Comparison of ENCODE assay signal across 8 cellular contexts in the genomic region with DNA sequence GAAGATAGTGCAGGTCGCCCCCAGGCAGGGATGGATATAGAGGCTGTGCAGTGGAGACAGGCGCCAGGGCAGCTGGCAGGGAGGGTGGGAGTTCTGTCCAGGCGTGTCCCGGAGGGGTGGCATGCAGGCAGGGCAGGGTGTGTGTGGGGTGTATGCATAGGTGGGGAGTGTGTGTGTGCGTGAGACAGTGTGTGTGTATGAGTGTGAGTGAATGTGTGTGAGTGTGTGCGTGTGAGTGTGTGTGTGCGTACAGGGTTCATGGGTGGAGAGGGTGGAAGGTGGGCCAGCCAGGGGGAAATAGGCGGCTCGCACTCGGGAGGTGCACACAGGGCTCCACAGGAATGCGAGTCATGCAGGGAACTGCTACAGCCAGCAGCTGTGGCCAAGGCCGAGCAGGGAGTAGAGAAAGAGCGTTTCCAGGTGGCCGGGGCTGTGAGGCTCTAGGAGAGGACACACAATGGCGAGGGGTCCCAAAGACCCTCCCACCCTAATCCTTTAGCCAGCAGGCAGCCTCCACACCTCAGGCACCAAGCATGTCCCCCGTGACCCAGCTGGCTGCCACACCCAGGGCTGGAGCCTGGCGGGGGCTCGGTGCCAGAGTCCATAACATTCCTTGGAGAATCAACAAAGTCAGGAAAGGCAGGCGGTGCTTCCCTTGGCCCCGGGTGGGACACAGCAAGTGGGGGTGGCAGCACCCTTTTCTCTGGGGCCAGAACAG. TPM values are rescaled to one million over a fixed set of nuclear protein-coding genes. Genes with fewer than 3 reads are reported as not detected.
DNase-seq lines count a peak whose midpoint lies in the region; ATAC-seq, FAIRE-seq and TF ChIP-seq lines count a peak whose summit lies in the region.

No MANE protein-coding gene starts in this region.

- CTCF ChIA-PET in A549 (lab: Yijun Ruan, JAX): interaction anchor here (0.6 to 20.1 kb wide), 10 partner anchors 6 to 207 kb away, joined by 3 to 742 read pairs (median 144); a partner anchor contains a TSS

- peak overlapping the region; percentile 90 for H3K4me2 ChIP-seq in A549

- 0 out of 2 replicates have a peak, but pooled peaks have one; percentile 12 for TF ChIP-seq POLR2A in A549 (IDR thresholded peaks at IDR 0.05; ENCODE audit: low read length)

- DNase-seq in A549 (ENCODE audit: low read depth in 1 of 2, low spot score in 1 of 2): peak in 1 of 2 experiments; percentile 82
- peak; percentile 80 for DNase-seq in NCI-H226
- DNase-seq in epithelial cell of prostate (ENCODE audit: low read depth, low spot score): no peak
- DNase-seq in myocyte (ENCODE audit: low read depth): peak; percentile 75
- DNase-seq in occipital lobe (lab: John Stamatoyannopoulos, UW): no peak

- peak; percentile 39 for FAIRE-seq in A549 (lab: Jason Lieb, UNC)

- POLR2A ChIA-PET in A549 (lab: Yijun Ruan, JAX): interaction anchor here (1.6 to 2.3 kb wide), 2 partner anchors 21 to 67 kb away, joined by 4 to 8 read pairs; a partner anchor contains a TSS

- 3% methylated on average over 18 of the region's 20 CpGs for WGBS in A549 (ENCODE audit: missing lambda C conversion rate)

- peak overlapping the region; percentile 95 to 99 for H3K27ac ChIP-seq in A549
- H3K27ac ChIP-seq in epithelial cell of prostate: peak overlapping the region; percentile 94

- peaks cover 83% of the 10 kb centered on the region for H3K4me1 ChIP-seq in A549

- peak in 1 of 2 experiments; percentile 44; a peak in 1 of 5 replicates for TF ChIP-seq EP300 in A549 (IDR thresholded peaks at IDR 0.05)

- H3K4me3 ChIP-seq in A549: peak overlapping the region; percentile 98; the same call in 2 of the 3 replicates

- TF ChIP-seq RAD21 in A549 (conservative IDR thresholded peaks at IDR 0.05 in 1 of 2, IDR thresholded peaks at IDR 0.05 in 1 of 2): no peak

- no peak for TF ChIP-seq CTCF in A549 (IDR thresholded peaks at IDR 0.05)

- peak; percentile 6 to 41; a peak in 4 of 6 replicates for ATAC-seq in A549
- no peak for ATAC-seq in GM18511 (IDR thresholded peaks at IDR 0.05; ENCODE audit: unreplicated experiment)
- no peak for ATAC-seq in GM21528 (IDR thresholded peaks at IDR 0.05; ENCODE audit: low FRiP score, unreplicated experiment)
- no peak for ATAC-seq in HG03159 (IDR thresholded peaks at IDR 0.05; ENCODE audit: unreplicated experiment)

- no peaks in the 10 kb centered on the region for H3K9me3 ChIP-seq in A549

TF ChIP-seq in A549, 52 proteins besides CTCF, POLR2A, EP300 and RAD21:
- TF ChIP-seq ZNF302 (CRISPR knock-in tag; IDR thresholded peaks at IDR 0.05) (0 out of 2 replicates have a peak, but pooled peaks have one; percentile 30), EHMT2 (IDR thresholded peaks at IDR 0.05; ENCODE audit: low read depth) (no peak), JUN (IDR thresholded peaks at IDR 0.05) (peak in 1 of 2 experiments; percentile 74; a peak in 3 of 5 replicates), HEYL (CRISPR knock-in tag; IDR thresholded peaks at IDR 0.05) (0 out of 2 replicates have a peak, but pooled peaks have one; percentile 15), GATA3 (IDR thresholded peaks at IDR 0.05; ENCODE audit: borderline replicate concordance) (peak; percentile 78), ESRRA (IDR thresholded peaks at IDR 0.05; ENCODE audit: borderline replicate concordance, low read length) (no peak)
- TF ChIP-seq, protein P1, sequence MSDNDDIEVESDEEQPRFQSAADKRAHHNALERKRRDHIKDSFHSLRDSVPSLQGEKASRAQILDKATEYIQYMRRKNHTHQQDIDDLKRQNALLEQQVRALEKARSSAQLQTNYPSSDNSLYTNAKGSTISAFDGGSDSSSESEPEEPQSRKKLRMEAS (IDR thresholded peaks at IDR 0.05): peak; percentile 74; the same call in 1 of the 2 replicates
- TF ChIP-seq, protein P2, sequence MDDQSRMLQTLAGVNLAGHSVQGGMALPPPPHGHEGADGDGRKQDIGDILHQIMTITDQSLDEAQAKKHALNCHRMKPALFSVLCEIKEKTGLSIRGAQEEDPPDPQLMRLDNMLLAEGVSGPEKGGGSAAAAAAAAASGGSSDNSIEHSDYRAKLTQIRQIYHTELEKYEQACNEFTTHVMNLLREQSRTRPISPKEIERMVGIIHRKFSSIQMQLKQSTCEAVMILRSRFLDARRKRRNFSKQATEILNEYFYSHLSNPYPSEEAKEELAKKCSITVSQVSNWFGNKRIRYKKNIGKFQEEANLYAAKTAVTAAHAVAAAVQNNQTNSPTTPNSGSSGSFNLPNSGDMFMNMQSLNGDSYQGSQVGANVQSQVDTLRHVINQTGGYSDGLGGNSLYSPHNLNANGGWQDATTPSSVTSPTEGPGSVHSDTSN (IDR thresholded peaks at IDR 0.05): peak; percentile 69; the same call in 1 of the 2 replicates

RNA-seq across cellular contexts. Expression of a gene that starts 4.6 kb away (rescaled TPM):
- polyA plus RNA-seq in A549 (2011; rRNA removed): 55.5 and 56.6 TPM in 2 replicates
- 98.3 and 162 TPM in 2 replicates for polyA plus RNA-seq in A549 (2012; cell fraction: cytosol; rRNA removed)
- 215 and 231 TPM in 2 replicates for polyA plus RNA-seq in A549 (2012; cell fraction: nucleus; rRNA removed)
- 104 to 107 TPM (median 105 TPM) in 3 replicates for polyA plus RNA-seq in A549 (2017; fragmentation: RNase III; extraction: RNeasy Plus Mini Kit Qiagen cat#74134 plus additional on column Dnase treatment)
- 138 and 167 TPM in 2 replicates for polyA minus RNA-seq in A549 (2011; rRNA and poly(A)+ RNA removed)
- total RNA-seq in myocyte: 61.3 and 187 TPM in 2 replicates
- polyA plus RNA-seq in myocyte (2012): 226 TPM
- 3.1 TPM for total RNA-seq in occipital lobe

RNA-seq across cellular contexts. Expression of a gene that starts 7.7 kb away (rescaled TPM):
- polyA plus RNA-seq in A549 (2011; rRNA removed) (11.2 and 11.4 TPM in 2 replicates), A549 (2017; fragmentation: RNase III; extraction: RNeasy Plus Mini Kit Qiagen cat#74134 plus additional on column Dnase treatment) (13.0 to 14.8 TPM (median 13.7 TPM) in 3 replicates)
- polyA plus RNA-seq in A549 (2012; cell fraction: cytosol; rRNA removed): 9.6 and 13.5 TPM in 2 replicates
- polyA plus RNA-seq in A549 (2012; cell fraction: nucleus; rRNA removed): 34.8 and 36.5 TPM in 2 replicates
- 10.6 and 12.4 TPM in 2 replicates for polyA minus RNA-seq in A549 (2011; rRNA and poly(A)+ RNA removed)
- total RNA-seq in myocyte (3.5 and 6.0 TPM in 2 replicates), occipital lobe (3.0 TPM)
- polyA plus RNA-seq in myocyte (2012): 12.1 TPM

RNA-seq across cellular contexts. Expression of a gene that starts 20.5 kb away (rescaled TPM):
- polyA plus RNA-seq in A549 (2011; rRNA removed) (39.3 and 54.0 TPM in 2 replicates), A549 (2017; fragmentation: RNase III; extraction: RNeasy Plus Mini Kit Qiagen cat#74134 plus additional on column Dnase treatment) (118 to 143 TPM (median 131 TPM) in 3 replicates)
- polyA plus RNA-seq in A549 (2012; cell fraction: cytosol; rRNA removed): 64.8 and 66.9 TPM in 2 replicates
- polyA plus RNA-seq in A549 (2012; cell fraction: nucleus; rRNA removed): 44.8 and 55.9 TPM in 2 replicates
- 17.3 and 25.6 TPM in 2 replicates for polyA minus RNA-seq in A549 (2011; rRNA and poly(A)+ RNA removed)
- total RNA-seq in myocyte (21.0 and 28.4 TPM in 2 replicates), occipital lobe (8.0 TPM)
- 36.2 TPM for polyA plus RNA-seq in myocyte (2012)

RNA-seq across cellular contexts. Expression of a gene that starts 33.9 kb away (rescaled TPM):
- 14.5 and 15.5 TPM in 2 replicates for polyA plus RNA-seq in A549 (2011; rRNA removed)
- 15.9 and 18.5 TPM in 2 replicates for polyA plus RNA-seq in A549 (2012; cell fraction: cytosol; rRNA removed)
- 17.5 and 17.7 TPM in 2 replicates for polyA plus RNA-seq in A549 (2012; cell fraction: nucleus; rRNA removed)
- polyA plus RNA-seq in A549 (2017; fragmentation: RNase III; extraction: RNeasy Plus Mini Kit Qiagen cat#74134 plus additional on column Dnase treatment): 16.1 to 23.1 TPM (median 21.2 TPM) in 3 replicates
- polyA minus RNA-seq in A549 (2011; rRNA and poly(A)+ RNA removed): 10.0 and 13.8 TPM in 2 replicates
- 11.6 and 13.5 TPM in 2 replicates for total RNA-seq in myocyte
- polyA plus RNA-seq in myocyte (2012): 7.6 TPM
- 8.1 TPM for total RNA-seq in occipital lobe

Comparison
In these comparisons a context has a peak if more than half of its experiments do, and no peak if none do; other contexts are left out.
1. ATAC-seq: peak in A549 (2 of 2); none in GM18511 (single experiment), GM21528 (single experiment) and HG03159 (single experiment).
2. DNase-seq: peak in NCI-H226 (single experiment) and myocyte (single experiment); none in epithelial cell of prostate (single experiment) and occipital lobe (single experiment).
3. RNA of a gene that starts 4.6 kb away (total RNA-seq): 61.3 to 187 TPM in myocyte; 3.1 TPM in occipital lobe (single experiment); every median in the first group is over 10 times any median in the second.